ENCODE assay signal across 21 cellular contexts in genomic region chr1:194361374-194362131, GRCh38.
"Had no signal": no experiment of that assay in that cellular context is flagged by ENCODE, and none has a peak within 500 bp of the region (broad histone marks: within the 10 kb centered on the region; RNA-seq: fewer than 3 reads in every experiment).

No MANE protein-coding gene starts in this region.

- H3K4me3 ChIP-seq: dorsolateral prefrontal cortex, gastrocnemius medialis, left lung, lung, suprapubic skin, tibial artery, upper lobe of right lung, vagina had no signal

- ATAC-seq: esophagus mucosa; gastrocnemius medialis; left lung; naive thymus-derived CD4-positive, alpha-beta T cell; stimulated activated naive CD8-positive, alpha-beta T cell treated with anti-CD3 and anti-CD28 coated beads, Interleukin-15, Interleukin-2, amounts not matched to agents 100 U/mL and 50 U/mL, for 24 hours; upper lobe of right lung had no signal

- H3K27ac ChIP-seq: dorsolateral prefrontal cortex, gastrocnemius medialis, left lung, neutrophil, suprapubic skin, tibial artery, upper lobe of right lung, vagina had no signal

- FAIRE-seq: endometrium had no signal

- H3K27me3 ChIP-seq: dorsolateral prefrontal cortex, gastrocnemius medialis, left lung, neutrophil, suprapubic skin, tibial artery, upper lobe of right lung, vagina had no signal

- H3K9me3 Mint-ChIP-seq: naive thymus-derived CD4-positive, alpha-beta T cell; stimulated activated effector memory CD8-positive, alpha-beta T cell treated with anti-CD3 and anti-CD28 coated beads, Interleukin-12 subunit alpha, Interleukin-12 subunit beta, amount 100 ng/mL, for 72 hours had no signal

- H3K27ac Mint-ChIP-seq: naive thymus-derived CD4-positive, alpha-beta T cell; stimulated activated effector memory CD8-positive, alpha-beta T cell treated with anti-CD3 and anti-CD28 coated beads, Interleukin-12 subunit alpha, Interleukin-12 subunit beta, amount 100 ng/mL, for 72 hours had no signal

- H3K4me1 ChIP-seq: gastrocnemius medialis, left lung, suprapubic skin, tibial artery, upper lobe of right lung, vagina had no signal

- H3K4me3 Mint-ChIP-seq: naive thymus-derived CD4-positive, alpha-beta T cell; stimulated activated effector memory CD8-positive, alpha-beta T cell treated with anti-CD3 and anti-CD28 coated beads, Interleukin-12 subunit alpha, Interleukin-12 subunit beta, amount 100 ng/mL, for 72 hours had no signal

- H3K9me3 ChIP-seq: gastrocnemius medialis, left lung, neutrophil, suprapubic skin, tibial artery, upper lobe of right lung, vagina had no signal

- H3K36me3 Mint-ChIP-seq: naive thymus-derived CD4-positive, alpha-beta T cell; stimulated activated effector memory CD8-positive, alpha-beta T cell treated with anti-CD3 and anti-CD28 coated beads, Interleukin-12 subunit alpha, Interleukin-12 subunit beta, amount 100 ng/mL, for 72 hours had no signal

- DNase-seq: cortex of kidney; dorsolateral prefrontal cortex; effector CD8-positive, alpha-beta T cell; gastrocnemius medialis; islet precursor cell; left lung; mesenchymal stem cell; naive thymus-derived CD4-positive, alpha-beta T cell; posterior cingulate gyrus; stimulated activated CD4-positive, alpha-beta T cell treated with anti-CD3 and anti-CD28 coated beads, Interleukin-4, amount 100 ng/mL, for 1 hour; stimulated activated CD8-positive, alpha-beta memory T cell treated with anti-CD3 and anti-CD28 coated beads, Interleukin-4, amount 100 ng/mL, for 48 hours; stimulated activated naive CD8-positive, alpha-beta T cell treated with anti-CD3 and anti-CD28 coated beads, Interleukin-15, Interleukin-2, amounts not matched to agents 100 U/mL and 50 U/mL, for 24 hours; tibial artery; upper lobe of right lung had no signal

- H3K36me3 ChIP-seq: gastrocnemius medialis, left lung, neutrophil, suprapubic skin, tibial artery, upper lobe of right lung, vagina had no signal

- H3K4me1 Mint-ChIP-seq: naive thymus-derived CD4-positive, alpha-beta T cell; stimulated activated effector memory CD8-positive, alpha-beta T cell treated with anti-CD3 and anti-CD28 coated beads, Interleukin-12 subunit alpha, Interleukin-12 subunit beta, amount 100 ng/mL, for 72 hours had no signal
